8 cellular contexts compared by ENCODE assay signal in genomic region chr7:64098-64521, GRCh38.
DNase-seq lines count a peak whose midpoint lies in the region; ATAC-seq, FAIRE-seq and TF ChIP-seq lines count a peak whose summit lies in the region.

No MANE protein-coding gene starts in this region.

- no peak overlapping the region for H3K4me3 Mint-ChIP-seq in mesothelial cell of epicardium
- no peak overlapping the region for H3K4me3 Mint-ChIP-seq in CD4-positive, alpha-beta T cell

- POLR2A ChIA-PET in PC-9 (lab: Charles Lee; ENCODE audit: unreplicated experiment), result no interaction called here
- POLR2A ChIA-PET in H1 (lab: Charles Lee; ENCODE audit: partially characterized antibody), result no interaction called here
- POLR2A ChIA-PET in CD4-positive, alpha-beta T cell (lab: Charles Lee), result no interaction called here

- TF ChIP-seq CTCF in PC-9 (conservative IDR thresholded peaks at IDR 0.05), result peak; percentile 78
- TF ChIP-seq CTCF in H1 (IDR thresholded peaks at IDR 0.05; ENCODE audit: control extremely low read depth in 1 of 3, insufficient read depth in 1 of 3, low read depth in 1 of 3, low read length in 3 of 3), result peak in 2 of 3 experiments; percentile 61 to 74; a peak in 3 of 4 replicates
- TF ChIP-seq CTCF in mesothelial cell of epicardium (IDR thresholded peaks at IDR 0.05; ENCODE audit: unreplicated experiment), result peak; percentile 16
- no peak for TF ChIP-seq CTCF in CD4-positive, alpha-beta T cell (IDR thresholded peaks at IDR 0.05)

- no peak overlapping the region for H4K91ac ChIP-seq in H1 (replicated peaks; ENCODE audit: insufficient read length, low read length)

- H3K23me2 ChIP-seq in H1 (ENCODE audit: low read depth, low read length), result no peaks in the 10 kb centered on the region; the same call in 1 of the 2 replicates

- TF ChIP-seq POLR2A in H1 (IDR thresholded peaks at IDR 0.05; ENCODE audit: control extremely low read depth in 1 of 2, low read depth in 2 of 2, low read length in 2 of 2), result no peak
- no peak for TF ChIP-seq POLR2A in GM12891 (IDR thresholded peaks at IDR 0.05; ENCODE audit: low read depth, low read length)

- no peaks in the 10 kb centered on the region for H3K9me2 ChIP-seq in PC-9 (ENCODE audit: insufficient read depth)

- no peak overlapping the region for H2AK5ac ChIP-seq in H1 (ENCODE audit: low read depth, low read length)

- H3K23ac ChIP-seq in H1 (ENCODE audit: insufficient read length), result no peak overlapping the region

- H4K5ac ChIP-seq in H1 (ENCODE audit: insufficient read length, low read depth, low read length), result no peak overlapping the region

- TF ChIP-seq RAD21 in H1 (IDR thresholded peaks at IDR 0.05 in 1 of 2, conservative IDR thresholded peaks at IDR 0.05 in 1 of 2; ENCODE audit: low read depth in 2 of 2, low read length in 2 of 2), result peak; percentile 75 to 79

- no peaks in the 10 kb centered on the region for H3F3A ChIP-seq in PC-9 (ENCODE audit: insufficient read depth, low read depth)

- no peak overlapping the region for H3K14ac ChIP-seq in H1 (ENCODE audit: insufficient read length)

- H2BK15ac ChIP-seq in H1 (ENCODE audit: low read length), result no peak overlapping the region

- no peak overlapping the region for H3K4me2 ChIP-seq in PC-9
- no peak overlapping the region for H3K4me2 ChIP-seq in H1 (ENCODE audit: insufficient read depth in 1 of 2, low read depth in 2 of 2, low read length in 2 of 2)

- H3K27ac ChIP-seq in PC-9, result no peak overlapping the region
- H3K27ac ChIP-seq in H1 (ENCODE audit: low read depth, low read length), result no peak overlapping the region
- no peak overlapping the region for H3K27ac ChIP-seq in CD4-positive, alpha-beta T cell (ENCODE audit: low read depth, low read length)

- FAIRE-seq in H1 (lab: Jason Lieb, UNC), result peak; percentile 48
- no peak for FAIRE-seq in GM12891 (lab: Jason Lieb, UNC)

- H3K27me3 ChIP-seq in H7 (ENCODE audit: control insufficient read depth, insufficient read depth, low read length), result no peaks in the 10 kb centered on the region
- no peaks in the 10 kb centered on the region for H3K27me3 ChIP-seq in PC-9 (ENCODE audit: insufficient read depth, low read depth)
- no peaks in the 10 kb centered on the region for H3K27me3 ChIP-seq in H1 (replicated peaks in 1 of 4; ENCODE audit: control insufficient read depth in 3 of 4, extremely low read depth in 1 of 4, insufficient read depth in 3 of 4, low read length in 3 of 4)
- H3K27me3 ChIP-seq in CD4-positive, alpha-beta T cell (ENCODE audit: control insufficient read depth, insufficient read depth, low read length), result no peaks in the 10 kb centered on the region

- H3K4me3 ChIP-seq in H7 (ENCODE audit: insufficient read depth, low read depth, low read length), result no peak overlapping the region
- no peak overlapping the region for H3K4me3 ChIP-seq in PC-9
- no peak overlapping the region for H3K4me3 ChIP-seq in H1 (ENCODE audit: extremely low read depth in 1 of 4, insufficient read depth in 2 of 4, low read depth in 3 of 4, low read length in 4 of 4)

- H3K79me2 ChIP-seq in PC-9 (ENCODE audit: low read depth) (no peaks in the 10 kb centered on the region), H1 (ENCODE audit: control insufficient read depth in 1 of 2, insufficient read depth in 2 of 2, low read length in 2 of 2) (no peaks in the 10 kb centered on the region)

- H3K4me1 Mint-ChIP-seq in mesothelial cell of epicardium, result peaks cover 12% of the 10 kb centered on the region
- no peaks in the 10 kb centered on the region for H3K4me1 Mint-ChIP-seq in CD4-positive, alpha-beta T cell (ENCODE audit: low read depth)

- no peaks in the 10 kb centered on the region for H4K20me1 ChIP-seq in PC-9 (ENCODE audit: insufficient read depth)
- no peaks in the 10 kb centered on the region for H4K20me1 ChIP-seq in H1 (replicated peaks in 1 of 2; ENCODE audit: control insufficient read depth in 1 of 2, insufficient read depth in 2 of 2, low read length in 2 of 2)

- no peaks in the 10 kb centered on the region for H3K9me3 Mint-ChIP-seq in mesothelial cell of epicardium
- H3K9me3 Mint-ChIP-seq in CD4-positive, alpha-beta T cell, result no peaks in the 10 kb centered on the region

- H3K56ac ChIP-seq in H1 (replicated peaks; ENCODE audit: insufficient read length, low read depth, low read length), result no peak overlapping the region

- no peak overlapping the region for H2BK120ac ChIP-seq in H1 (replicated peaks; ENCODE audit: low read depth, low read length)

- H2BK5ac ChIP-seq in H1 (ENCODE audit: low read depth, low read length), result no peak overlapping the region

- H2AFZ ChIP-seq in PC-9, result no peak overlapping the region
- H2AFZ ChIP-seq in H1 (ENCODE audit: low read length), result no peak overlapping the region

- H3K27ac Mint-ChIP-seq in mesothelial cell of epicardium, result no peak overlapping the region
- H3K27ac Mint-ChIP-seq in CD4-positive, alpha-beta T cell, result no peak overlapping the region

- CTCF ChIA-PET in PC-9 (lab: Charles Lee), result interaction anchor here (0.7 to 1.1 kb wide), 3 partner anchors 60 to 127 kb away, joined by 3 read pairs; no protein-coding TSS in a partner anchor
- CTCF ChIA-PET in H1 (lab: Charles Lee; ENCODE audit: partially characterized antibody), result interaction anchor here (0.6 to 5.7 kb wide), 22 partner anchors 9 to 607 kb away, joined by 3 to 30 read pairs (median 5); no protein-coding TSS in a partner anchor
- CTCF ChIA-PET in CD4-positive, alpha-beta T cell (lab: Charles Lee), result no interaction called here

- H3K9me3 ChIP-seq in PC-9 (ENCODE audit: insufficient read depth, low read depth), result no peaks in the 10 kb centered on the region
- H3K9me3 ChIP-seq in H1 (ENCODE audit: insufficient read depth in 2 of 2, low read depth in 1 of 2, low read length in 1 of 2), result no peaks in the 10 kb centered on the region; a peak in 1 of 4 replicates
- no peaks in the 10 kb centered on the region for H3K9me3 ChIP-seq in CD4-positive, alpha-beta T cell (ENCODE audit: control insufficient read depth, low read length)

- no TSS peak for BruUV-seq in PC-9 (replicated peaks; lab: Mats Ljungman, UMichigan)

- no peak for ATAC-seq in CD4-positive, alpha-beta T cell (ENCODE audit: poor library complexity)

- H3K27me3 Mint-ChIP-seq in mesothelial cell of epicardium (ENCODE audit: low read depth), result peaks cover 5% of the 10 kb centered on the region
- peaks cover 5% of the 10 kb centered on the region for H3K27me3 Mint-ChIP-seq in CD4-positive, alpha-beta T cell

- H3K18ac ChIP-seq in H1 (ENCODE audit: extremely low read depth, low read length), result no peak overlapping the region

- no peaks in the 10 kb centered on the region for H3K4me1 ChIP-seq in PC-9 (replicated peaks; ENCODE audit: insufficient read depth)
- H3K4me1 ChIP-seq in H1 (replicated peaks in 1 of 4; ENCODE audit: control insufficient read depth in 3 of 4, insufficient read depth in 4 of 4, low read length in 3 of 4), result peaks cover 0 to 10% (median 4%) of the 10 kb centered on the region in 4 experiments; a peak in 4 of 7 replicates

- no peak overlapping the region for H3K9ac ChIP-seq in H1 (replicated peaks in 1 of 4; ENCODE audit: extremely low read depth in 1 of 4, low read depth in 3 of 4, low read length in 3 of 4)

- H3K36me3 ChIP-seq in H7 (replicated peaks; ENCODE audit: control insufficient read depth, insufficient read depth, low read length) (no peaks in the 10 kb centered on the region), PC-9 (ENCODE audit: low read depth) (no peaks in the 10 kb centered on the region), H1 (ENCODE audit: control insufficient read depth in 2 of 4, insufficient read depth in 4 of 4, low read length in 3 of 4) (no peaks in the 10 kb centered on the region)

- H2BK20ac ChIP-seq in H1 (ENCODE audit: low read length), result no peak overlapping the region

- no peak for TF ChIP-seq EP300 in H1 (IDR thresholded peaks at IDR 0.05; ENCODE audit: borderline replicate concordance in 1 of 2, low read depth in 2 of 2, low read length in 2 of 2)

- no peaks in the 10 kb centered on the region for H3K36me3 Mint-ChIP-seq in mesothelial cell of epicardium
- no peaks in the 10 kb centered on the region for H3K36me3 Mint-ChIP-seq in CD4-positive, alpha-beta T cell (ENCODE audit: low read depth)

- WGBS in H1 (ENCODE audit: extremely low coverage in 1 of 2, insufficient coverage in 1 of 2, insufficient read length in 1 of 2, insufficient replicate concordance in 2 of 2, low coverage in 1 of 2, low lambda C conversion rate in 2 of 2, missing lambda C conversion rate in 1 of 2), 2 experiments, result 70% methylated on average over 4 of the region's 4 CpGs; no CpG with 5 or more reads in 1 of the 2 experiments

- DNase-seq in Ammon's horn (ENCODE audit: low spot score), result peak; percentile 86
- DNase-seq in H7, result peak; percentile 88
- DNase-seq in PC-9, result peak; percentile 55 to 60
- no peak for DNase-seq in H1 (ENCODE audit: low read depth in 1 of 2, low spot score in 2 of 2)
- DNase-seq in mesothelial cell of epicardium (ENCODE audit: low spot score in 2 of 2, unreplicated experiment in 2 of 2), result peak in 1 of 2 experiments; percentile 68
- DNase-seq in CD4-positive, alpha-beta T cell, result no peak
- DNase-seq in GM12891 (ENCODE audit: insufficient read length, low spot score), result no peak
- DNase-seq in effector CD8-positive, alpha-beta T cell (lab: John Stamatoyannopoulos, UW), result no peak

- intact Hi-C loops in PC-9 (cut with micrococcal nuclease; ENCODE audit: unreplicated experiment), result no loop called here
- intact Hi-C loops in CD4-positive, alpha-beta T cell (cut with DNase I, micrococcal nuclease), result no loop called here

- no peak overlapping the region for H3K4ac ChIP-seq in H1 (replicated peaks; ENCODE audit: insufficient read length, low read depth, low read length)

- no peaks in the 10 kb centered on the region for H3K79me1 ChIP-seq in H1 (ENCODE audit: low read depth, low read length)

- H4K8ac ChIP-seq in H1 (ENCODE audit: extremely low read depth, insufficient read depth, low read length), result no peak overlapping the region

- H2BK12ac ChIP-seq in H1 (ENCODE audit: low read depth, low read length), result no peak overlapping the region

TF ChIP-seq in H1, 55 proteins besides CTCF, POLR2A, EP300 and RAD21 (continues in another document):
- TF ChIP-seq RXRA (IDR thresholded peaks at IDR 0.05; ENCODE audit: insufficient read depth, low read depth, low read length), result no peak
- no peak for TF ChIP-seq CBX8 (IDR thresholded peaks at IDR 0.05; ENCODE audit: borderline replicate concordance, low read depth, low read length)

TF ChIP-seq in GM12891, 5 proteins besides CTCF, POLR2A, EP300 and RAD21:
- TF ChIP-seq POLR2AphosphoS5 (IDR thresholded peaks at IDR 0.05; ENCODE audit: low read depth, low read length) (no peak), PAX5 (IDR thresholded peaks at IDR 0.05; ENCODE audit: insufficient read depth, low read length, severe bottlenecking) (no peak), POU2F2 (IDR thresholded peaks at IDR 0.05; ENCODE audit: low read depth, low read length) (no peak), TAF1 (IDR thresholded peaks at IDR 0.05; ENCODE audit: low read depth, low read length) (no peak), SPI1 (IDR thresholded peaks at IDR 0.05; ENCODE audit: low read depth, low read length) (no peak)

Comparison
In these comparisons a context has a peak if more than half of its experiments do, and no peak if none do; other contexts are left out.
1. DNase-seq: peak in Ammon's horn (single experiment), H7 (single experiment) and PC-9 (2 of 2); none in H1 (0 of 2), CD4-positive, alpha-beta T cell (0 of 10), GM12891 (single experiment) and effector CD8-positive, alpha-beta T cell (single experiment).